Comparison of ENCODE assay signal across 11 cellular contexts in genomic region chr2:168160897-168161296, GRCh38.
DNase-seq lines count a peak whose midpoint lies in the region; ATAC-seq and TF ChIP-seq lines count a peak whose summit lies in the region.
"Had no signal": no experiment of that assay in that cellular context is flagged by ENCODE, and none has a peak within 500 bp of the region (broad histone marks: within the 10 kb centered on the region; RNA-seq: fewer than 3 reads in every experiment).

No MANE protein-coding gene starts in this region.

- peak overlapping the region; percentile 42 for H3K27ac ChIP-seq in brain microvascular endothelial cell
- H3K27ac ChIP-seq: skin epidermis had no signal

- no peak overlapping the region for H3K4me3 ChIP-seq in brain microvascular endothelial cell (ENCODE audit: low read depth, low read length)
- H3K4me3 ChIP-seq: skin epidermis had no signal

- no peak overlapping the region for H3K27ac Mint-ChIP-seq in activated naive CD8-positive, alpha-beta T cell treated with anti-CD3 and anti-CD28 coated beads, Interleukin-2, amount 50 U/mL, for 24 hours
- H3K27ac Mint-ChIP-seq in activated naive CD8-positive, alpha-beta T cell treated with anti-CD3 and anti-CD28 coated beads for 36 hours: no peak overlapping the region
- H3K27ac Mint-ChIP-seq in type B pancreatic cell: no peak overlapping the region

- peaks cover 20% of the 10 kb centered on the region for H3K4me1 Mint-ChIP-seq in activated naive CD8-positive, alpha-beta T cell treated with anti-CD3 and anti-CD28 coated beads, Interleukin-2, amount 50 U/mL, for 24 hours
- peaks cover 30% of the 10 kb centered on the region for H3K4me1 Mint-ChIP-seq in activated naive CD8-positive, alpha-beta T cell treated with anti-CD3 and anti-CD28 coated beads for 36 hours
- peaks cover 17% of the 10 kb centered on the region for H3K4me1 Mint-ChIP-seq in type B pancreatic cell (ENCODE audit: unreplicated experiment)

- H3K27me3 Mint-ChIP-seq in activated naive CD8-positive, alpha-beta T cell treated with anti-CD3 and anti-CD28 coated beads, Interleukin-2, amount 50 U/mL, for 24 hours: no peaks in the 10 kb centered on the region
- H3K27me3 Mint-ChIP-seq in activated naive CD8-positive, alpha-beta T cell treated with anti-CD3 and anti-CD28 coated beads for 36 hours: no peaks in the 10 kb centered on the region
- no peaks in the 10 kb centered on the region for H3K27me3 Mint-ChIP-seq in type B pancreatic cell

- no peaks in the 10 kb centered on the region for H3K9me3 Mint-ChIP-seq in activated naive CD8-positive, alpha-beta T cell treated with anti-CD3 and anti-CD28 coated beads, Interleukin-2, amount 50 U/mL, for 24 hours
- H3K9me3 Mint-ChIP-seq in activated naive CD8-positive, alpha-beta T cell treated with anti-CD3 and anti-CD28 coated beads for 36 hours: no peaks in the 10 kb centered on the region
- no peaks in the 10 kb centered on the region for H3K9me3 Mint-ChIP-seq in type B pancreatic cell

- ATAC-seq in activated naive CD8-positive, alpha-beta T cell treated with anti-CD3 and anti-CD28 coated beads, Interleukin-2, amount 50 U/mL, for 24 hours: peak; percentile 20
- ATAC-seq in HG03095 (IDR thresholded peaks at IDR 0.05; ENCODE audit: unreplicated experiment) (no peak), GM21526 (IDR thresholded peaks at IDR 0.05; ENCODE audit: low FRiP score, unreplicated experiment) (no peak)

- peaks cover 19% of the 10 kb centered on the region for H3K36me3 Mint-ChIP-seq in activated naive CD8-positive, alpha-beta T cell treated with anti-CD3 and anti-CD28 coated beads, Interleukin-2, amount 50 U/mL, for 24 hours (ENCODE audit: low read depth)
- H3K36me3 Mint-ChIP-seq in activated naive CD8-positive, alpha-beta T cell treated with anti-CD3 and anti-CD28 coated beads for 36 hours: peaks cover 18% of the 10 kb centered on the region
- peaks cover 20% of the 10 kb centered on the region for H3K36me3 Mint-ChIP-seq in type B pancreatic cell

- peak; percentile 46 for TF ChIP-seq CTCF in brain microvascular endothelial cell (IDR thresholded peaks at IDR 0.05; ENCODE audit: low read depth, low read length, missing control alignments)
- peak; percentile 51 for TF ChIP-seq CTCF in type B pancreatic cell (conservative IDR thresholded peaks at IDR 0.05)

- H3K4me3 Mint-ChIP-seq in activated naive CD8-positive, alpha-beta T cell treated with anti-CD3 and anti-CD28 coated beads, Interleukin-2, amount 50 U/mL, for 24 hours: no peak overlapping the region
- no peak overlapping the region for H3K4me3 Mint-ChIP-seq in activated naive CD8-positive, alpha-beta T cell treated with anti-CD3 and anti-CD28 coated beads for 36 hours
- H3K4me3 Mint-ChIP-seq in type B pancreatic cell: no peak overlapping the region

- H3K27me3 ChIP-seq in brain microvascular endothelial cell (replicated peaks): no peaks in the 10 kb centered on the region

- in situ Hi-C loops in brain microvascular endothelial cell (cut with HindIII; ENCODE audit: low pct_ligation_motif_present, low sequenced_read_pairs): no loop called here

- H3K36me3 ChIP-seq in brain microvascular endothelial cell (replicated peaks): peaks cover 4% of the 10 kb centered on the region

- DNase-seq in activated naive CD8-positive, alpha-beta T cell treated with anti-CD3 and anti-CD28 coated beads, Interleukin-2, amount 50 U/mL, for 24 hours: no peak
- DNase-seq in activated naive CD8-positive, alpha-beta T cell treated with anti-CD3 and anti-CD28 coated beads for 36 hours: no peak
- DNase-seq in M059J (ENCODE audit: low read depth): peak; percentile 22
- DNase-seq in brain microvascular endothelial cell: no peak
- no peak for DNase-seq in type B pancreatic cell (ENCODE audit: extremely low spot score, unreplicated experiment)
- DNase-seq in cortex of kidney (lab: John Stamatoyannopoulos, UW): no peak
- DNase-seq: amygdala, kidney had no signal
